In the genomic region with DNA sequence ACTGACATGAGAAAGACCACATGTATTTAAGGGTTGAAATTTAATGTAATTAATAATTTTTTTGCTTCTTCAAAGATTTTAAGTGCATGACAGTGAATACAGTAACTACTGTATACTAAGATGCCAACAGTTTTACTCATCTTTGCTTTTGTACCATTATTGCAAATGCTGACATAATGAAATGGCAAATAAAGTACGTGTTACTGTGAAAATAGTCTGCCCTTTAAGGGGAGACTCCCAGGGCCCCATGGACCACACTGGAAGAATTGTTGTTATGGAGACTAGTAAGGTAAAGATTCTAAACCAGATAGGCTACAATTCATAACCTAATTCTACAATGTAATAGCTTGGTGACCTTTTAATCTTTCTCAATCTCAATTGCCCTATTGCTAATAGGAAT, we compare ENCODE assay signal across 2 cellular contexts.
TF ChIP-seq lines count a peak whose summit lies in the region.

No MANE protein-coding gene starts in this region.

TF ChIP-seq in SK-N-SH treated with all-trans-retinoic acid at 6 μM for 48 hours, 23 proteins besides CTCF, POLR2A, EP300 and RAD21 (continued from another document):
- no peak for TF ChIP-seq ZNF565 (CRISPR knock-in tag; conservative IDR thresholded peaks at IDR 0.05; ENCODE audit: low read depth)

TF ChIP-seq in SK-N-SH, 30 proteins besides CTCF, POLR2A, EP300 and RAD21 (continued from another document):
- TF ChIP-seq, protein P1, sequence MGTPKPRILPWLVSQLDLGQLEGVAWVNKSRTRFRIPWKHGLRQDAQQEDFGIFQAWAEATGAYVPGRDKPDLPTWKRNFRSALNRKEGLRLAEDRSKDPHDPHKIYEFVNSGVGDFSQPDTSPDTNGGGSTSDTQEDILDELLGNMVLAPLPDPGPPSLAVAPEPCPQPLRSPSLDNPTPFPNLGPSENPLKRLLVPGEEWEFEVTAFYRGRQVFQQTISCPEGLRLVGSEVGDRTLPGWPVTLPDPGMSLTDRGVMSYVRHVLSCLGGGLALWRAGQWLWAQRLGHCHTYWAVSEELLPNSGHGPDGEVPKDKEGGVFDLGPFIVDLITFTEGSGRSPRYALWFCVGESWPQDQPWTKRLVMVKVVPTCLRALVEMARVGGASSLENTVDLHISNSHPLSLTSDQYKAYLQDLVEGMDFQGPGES (IDR thresholded peaks at IDR 0.05; ENCODE audit: low read depth, low read length): no peak
- TF ChIP-seq ELF1 (IDR thresholded peaks at IDR 0.05): no peak
- no peak for TF ChIP-seq MEF2A (IDR thresholded peaks at IDR 0.05; ENCODE audit: borderline replicate concordance, low read depth)
- no peak for TF ChIP-seq YY1 (IDR thresholded peaks at IDR 0.05; ENCODE audit: low read depth)
- no peak for TF ChIP-seq MXI1 (IDR thresholded peaks at IDR 0.05; ENCODE audit: low read depth, low read length)
- no peak for TF ChIP-seq FOXM1 (IDR thresholded peaks at IDR 0.05; ENCODE audit: low read depth)
- TF ChIP-seq GABPA (IDR thresholded peaks at IDR 0.05; ENCODE audit: low read depth): no peak
- no peak for TF ChIP-seq EZH2phosphoT487 (IDR thresholded peaks at IDR 0.05; ENCODE audit: borderline replicate concordance, low read depth)
